In genomic region chr9:124355941-124356744, GRCh38 we compare ENCODE assay signal across 17 cellular contexts. TPM values are rescaled to one million over a fixed set of nuclear protein-coding genes. Genes with fewer than 3 reads are reported as not detected.
DNase-seq lines count a peak whose midpoint lies in the region; FAIRE-seq and TF ChIP-seq lines count a peak whose summit lies in the region.
"Had no signal": no experiment of that assay in that cellular context is flagged by ENCODE, and none has a peak within 500 bp of the region (broad histone marks: within the 10 kb centered on the region; RNA-seq: fewer than 3 reads in every experiment).

No MANE protein-coding gene starts in this region.

- H3K9me3 Mint-ChIP-seq in activated T-helper 2 cell treated with anti-CD3 and anti-CD28 coated beads, Interferon-gamma antibody, Interleukin-2, Interleukin-4, amounts not matched to agents 10 μg/mL and 5 μg/mL and 100 μg/mL, durations not matched to agents 14 hours and 24 hours and 36 hours, result no peaks in the 10 kb centered on the region
- H3K9me3 Mint-ChIP-seq: stimulated activated naive CD8-positive, alpha-beta T cell treated with anti-CD3 and anti-CD28 coated beads, Interleukin-15, amount 100 ng/mL, for 72 hours had no signal

- peaks cover 50% of the 10 kb centered on the region for H3K36me3 Mint-ChIP-seq in activated T-helper 2 cell treated with anti-CD3 and anti-CD28 coated beads, Interferon-gamma antibody, Interleukin-2, Interleukin-4, amounts not matched to agents 10 μg/mL and 5 μg/mL and 100 μg/mL, durations not matched to agents 14 hours and 24 hours and 36 hours (ENCODE audit: low read depth)

- DNase-seq in cardiac septum (ENCODE audit: low spot score), result peak; percentile 67
- DNase-seq in right atrium auricular region (ENCODE audit: low spot score), result no peak
- DNase-seq in activated T-helper 2 cell treated with anti-CD3 and anti-CD28 coated beads, Interferon-gamma antibody, Interleukin-2, Interleukin-4, amounts not matched to agents 10 μg/mL and 5 μg/mL and 100 μg/mL, durations not matched to agents 14 hours and 24 hours and 36 hours (ENCODE audit: low spot score), result no peak
- DNase-seq in COLO829 (ENCODE audit: low spot score), result no peak
- no peak for DNase-seq in small intestine
- DNase-seq in colonic mucosa, result no peak
- DNase-seq in GM23248, result no peak
- DNase-seq: activated T-cell treated with anti-CD3 and anti-CD28 coated beads, Interleukin-2, amount 50 U/mL, for 1 hour; foreskin melanocyte; GDM1; MV-4-11; NCI-H2081; NCI-H524 treated with DMSO at 0.1 percent for 48 hours; SJCRH30; stimulated activated naive CD8-positive, alpha-beta T cell treated with anti-CD3 and anti-CD28 coated beads, Interleukin-15, amount 100 ng/mL, for 72 hours; uterus had no signal

- H3K4me1 ChIP-seq in right atrium auricular region, result peaks cover 0 to 19% of the 10 kb centered on the region in 2 donors
- H3K4me1 ChIP-seq in small intestine (ENCODE audit: control insufficient read depth in 2 of 2, insufficient read depth in 1 of 2, low read depth in 1 of 2, low read length in 1 of 2), result no peaks in the 10 kb centered on the region
- no peaks in the 10 kb centered on the region for H3K4me1 ChIP-seq in colonic mucosa
- H3K4me1 ChIP-seq in GM23248 (ENCODE audit: insufficient read depth), result no peaks in the 10 kb centered on the region
- H3K4me1 ChIP-seq: SJCRH30, uterus had no signal

- no peaks in the 10 kb centered on the region for H3K27me3 Mint-ChIP-seq in activated T-helper 2 cell treated with anti-CD3 and anti-CD28 coated beads, Interferon-gamma antibody, Interleukin-2, Interleukin-4, amounts not matched to agents 10 μg/mL and 5 μg/mL and 100 μg/mL, durations not matched to agents 14 hours and 24 hours and 36 hours (ENCODE audit: low read depth)
- H3K27me3 Mint-ChIP-seq: stimulated activated naive CD8-positive, alpha-beta T cell treated with anti-CD3 and anti-CD28 coated beads, Interleukin-15, amount 100 ng/mL, for 72 hours had no signal

- no peaks in the 10 kb centered on the region for H3K9me2 ChIP-seq in GM23248 (ENCODE audit: insufficient read depth)

- no peak for FAIRE-seq in small intestine (lab: Jason Lieb, UNC)

- no peaks in the 10 kb centered on the region for H3K9me3 ChIP-seq in right atrium auricular region
- H3K9me3 ChIP-seq in small intestine (ENCODE audit: control insufficient read depth, low read depth), result no peaks in the 10 kb centered on the region
- no peaks in the 10 kb centered on the region for H3K9me3 ChIP-seq in colonic mucosa
- no peaks in the 10 kb centered on the region for H3K9me3 ChIP-seq in GM23248 (ENCODE audit: low read depth)
- H3K9me3 ChIP-seq: SJCRH30, uterus had no signal

- H3K9ac ChIP-seq in colonic mucosa (ENCODE audit: low read depth in 2 of 2, low read length in 2 of 2) (no peak overlapping the region), GM23248 (no peak overlapping the region)

- no peak overlapping the region for H3K27ac ChIP-seq in right atrium auricular region
- peak overlapping the region; percentile 54 for H3K27ac ChIP-seq in layer of hippocampus (ENCODE audit: low read depth, low read length)
- H3K27ac ChIP-seq in small intestine (ENCODE audit: low read depth in 1 of 2, low read length in 1 of 2), result no peak overlapping the region
- H3K27ac ChIP-seq in colonic mucosa, result no peak overlapping the region
- H3K27ac ChIP-seq in GM23248, result no peak overlapping the region
- H3K27ac ChIP-seq: SJCRH30, uterus had no signal

- H3K4me1 Mint-ChIP-seq in activated T-helper 2 cell treated with anti-CD3 and anti-CD28 coated beads, Interferon-gamma antibody, Interleukin-2, Interleukin-4, amounts not matched to agents 10 μg/mL and 5 μg/mL and 100 μg/mL, durations not matched to agents 14 hours and 24 hours and 36 hours (ENCODE audit: low read depth), result peaks cover 23% of the 10 kb centered on the region

- no peak overlapping the region for H2AFZ ChIP-seq in GM23248

- H3K36me3 ChIP-seq in right atrium auricular region, result peaks cover 34% of the 10 kb centered on the region
- peaks cover 18 to 21% of the 10 kb centered on the region in 2 donors for H3K36me3 ChIP-seq in small intestine (ENCODE audit: control insufficient read depth in 2 of 2, insufficient read depth in 2 of 2, low read length in 2 of 2)
- no peaks in the 10 kb centered on the region for H3K36me3 ChIP-seq in colonic mucosa
- peaks cover 18% of the 10 kb centered on the region for H3K36me3 ChIP-seq in GM23248 (ENCODE audit: low read depth)
- H3K36me3 ChIP-seq: uterus had no signal

- H3F3A ChIP-seq in GM23248 (ENCODE audit: insufficient read depth), result peaks cover 40% of the 10 kb centered on the region

- in situ Hi-C loops in GM23248 (cut with MboI), result no loop called here

- H3K27ac Mint-ChIP-seq in activated T-helper 2 cell treated with anti-CD3 and anti-CD28 coated beads, Interferon-gamma antibody, Interleukin-2, Interleukin-4, amounts not matched to agents 10 μg/mL and 5 μg/mL and 100 μg/mL, durations not matched to agents 14 hours and 24 hours and 36 hours, result no peak overlapping the region

- H3K4me3 Mint-ChIP-seq in activated T-helper 2 cell treated with anti-CD3 and anti-CD28 coated beads, Interferon-gamma antibody, Interleukin-2, Interleukin-4, amounts not matched to agents 10 μg/mL and 5 μg/mL and 100 μg/mL, durations not matched to agents 14 hours and 24 hours and 36 hours (ENCODE audit: low read depth), result peak overlapping the region; percentile 42
- H3K4me3 Mint-ChIP-seq: stimulated activated naive CD8-positive, alpha-beta T cell treated with anti-CD3 and anti-CD28 coated beads, Interleukin-15, amount 100 ng/mL, for 72 hours had no signal

- intact Hi-C loops in cardiac septum (cut with DNase I) (no loop called here), colonic mucosa (cut with DNase I) (no loop called here)
- intact Hi-C loops in activated T-helper 2 cell treated with anti-CD3 and anti-CD28 coated beads, Interferon-gamma antibody, Interleukin-2, Interleukin-4, amounts not matched to agents 10 μg/mL and 5 μg/mL and 100 μg/mL, durations not matched to agents 14 hours and 24 hours and 36 hours (cut with micrococcal nuclease), result no loop called here

- H3K27me3 ChIP-seq in right atrium auricular region (no peaks in the 10 kb centered on the region), layer of hippocampus (ENCODE audit: control insufficient read depth, insufficient read depth, low read length) (no peaks in the 10 kb centered on the region), small intestine (ENCODE audit: control insufficient read depth in 2 of 2, insufficient read depth in 2 of 2, low read length in 2 of 2) (no peaks in the 10 kb centered on the region), colonic mucosa (no peaks in the 10 kb centered on the region), GM23248 (replicated peaks; ENCODE audit: insufficient read depth) (no peaks in the 10 kb centered on the region)
- H3K27me3 ChIP-seq: SJCRH30, uterus had no signal

- H4K20me1 ChIP-seq in GM23248 (ENCODE audit: insufficient read depth), result no peaks in the 10 kb centered on the region

- 88 to 93% (median 89%) methylated on average over 15 of the region's 15 CpGs for WGBS in small intestine, 3 donors
- WGBS in GM23248 (ENCODE audit: low coverage in 1 of 2, low lambda C conversion rate in 2 of 2, missing lambda C conversion rate in 2 of 2), 2 experiments, result 79 to 80% methylated on average over 15 of the region's 15 CpGs

- H3K4me2 ChIP-seq in GM23248 (ENCODE audit: unreplicated experiment), result no peak overlapping the region

- TF ChIP-seq CTCF in right atrium auricular region (IDR thresholded peaks at IDR 0.05), result no peak
- no peak for TF ChIP-seq CTCF in colonic mucosa (IDR thresholded peaks at IDR 0.05)

- peaks cover 70% of the 10 kb centered on the region for H3K79me2 ChIP-seq in GM23248 (ENCODE audit: insufficient read depth)

- no peak overlapping the region for H3K4me3 ChIP-seq in right atrium auricular region
- no peak overlapping the region for H3K4me3 ChIP-seq in small intestine (ENCODE audit: low read depth in 1 of 2, low read length in 2 of 2)
- no peak overlapping the region for H3K4me3 ChIP-seq in colonic mucosa
- no peak overlapping the region for H3K4me3 ChIP-seq in GM23248
- H3K4me3 ChIP-seq: SJCRH30, uterus had no signal

RNA-seq across cellular contexts. Expression of gene PSMB7, which starts 59.1 kb away (rescaled TPM):
- total RNA-seq in cardiac septum (133 TPM), right atrium auricular region (100 to 1,000 TPM; 178 to 207 TPM), colonic mucosa (100 to 1,000 TPM in 1 of 2 donors, 10 to 100 TPM in 1; 89.8 to 136 TPM)
- 205 and 211 TPM in 2 replicates for total RNA-seq in activated T-helper 2 cell treated with anti-CD3 and anti-CD28 coated beads, Interferon-gamma antibody, Interleukin-2, Interleukin-4, amounts not matched to agents 10 μg/mL and 5 μg/mL and 100 μg/mL, durations not matched to agents 14 hours and 24 hours and 36 hours
- polyA plus RNA-seq in small intestine (100 to 1,000 TPM; 183 to 221 (median 194) TPM), GM23248 (2016; fragmentation: Nextera tagmentation; extraction: Ambion mirVana) (245 and 249 TPM in 2 replicates)
- total RNA-seq in GM23248 (2014; rRNA removed; shearing (Covaris generic)), result 182 and 202 TPM in 2 replicates
